ENCODE assay signal across 8 cellular contexts in the genomic region with DNA sequence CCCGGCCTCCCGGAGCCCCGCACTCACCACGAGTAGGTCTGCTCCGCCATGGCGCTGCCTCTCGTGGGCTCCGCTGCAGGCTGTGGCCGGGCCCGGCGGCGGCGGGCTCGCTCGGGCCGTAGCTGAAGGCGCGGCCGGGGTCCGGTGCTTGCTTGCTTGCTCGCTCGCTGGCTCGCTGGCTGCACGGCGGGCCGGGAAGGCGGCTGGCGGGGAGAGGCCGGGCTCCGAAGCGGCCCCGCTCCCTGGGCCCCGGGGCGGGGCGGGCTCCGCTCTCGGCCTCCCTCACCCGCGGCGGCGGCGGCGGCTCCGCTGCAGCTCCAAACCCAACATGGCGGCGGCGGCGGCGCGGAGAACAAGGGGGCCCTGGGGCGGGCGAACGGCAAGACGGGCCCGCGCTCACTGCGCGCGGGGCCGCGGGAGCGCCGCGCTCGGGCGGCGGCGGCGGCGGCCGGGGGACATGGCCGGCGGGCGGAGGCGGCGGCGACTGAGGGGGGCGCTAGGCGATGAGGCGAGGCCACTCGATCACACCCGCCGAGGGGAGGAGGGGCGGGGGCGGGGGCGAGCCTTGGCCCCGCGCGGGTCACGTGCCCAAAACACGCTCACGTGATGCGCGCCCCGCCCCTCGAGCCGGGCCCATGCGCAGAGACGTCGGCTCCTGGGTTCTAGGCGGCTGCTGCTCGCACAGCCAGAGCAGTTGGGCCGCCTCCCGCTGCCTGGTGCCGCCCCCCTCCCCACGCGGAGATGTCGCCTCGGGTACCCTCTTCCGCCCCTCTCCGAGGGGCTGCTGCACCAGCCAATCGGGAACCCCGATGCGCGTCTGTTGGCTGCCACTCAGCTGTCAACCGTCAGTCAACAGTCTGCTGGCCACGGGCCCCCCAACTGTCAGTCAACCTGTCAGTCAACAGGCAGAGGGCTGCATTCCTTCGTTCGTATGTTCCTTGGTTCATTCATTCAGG. TPM values are rescaled to one million over a fixed set of nuclear protein-coding genes. Genes with fewer than 3 reads are reported as not detected.
A peak's percentile ranks its signal among the peaks of the same experiment; 100 is the strongest.
DNase-seq lines count a peak whose midpoint lies in the region; ATAC-seq and TF ChIP-seq lines count a peak whose summit lies in the region.

Gene SPPL3 (minus strand): TSS at position 541 of the 956 bp plus-strand sequence. CDS start 491 bp downstream, at position 50.

- H3K4me3 ChIP-seq in heart right ventricle = peak within 1 kb of the TSS; percentile 82 to 98 (median 92)

- TF ChIP-seq CTCF in GM13976 (IDR thresholded peaks at IDR 0.05; ENCODE audit: borderline replicate concordance, control extremely low read depth, extremely low read depth, insufficient read depth, missing control alignments) = no peak
- TF ChIP-seq CTCF in heart right ventricle (IDR thresholded peaks at IDR 0.05) = peak in 2 of 9 donors; percentile 23 to 32
- TF ChIP-seq CTCF in type B pancreatic cell (conservative IDR thresholded peaks at IDR 0.05) = no peak

- DNase-seq in GM13976 (ENCODE audit: low spot score) = peak; percentile 96
- peak; percentile 93 for DNase-seq in NCI-H146 (lab: John Stamatoyannopoulos, UW)
- peak; percentile 65 for DNase-seq in amniotic epithelial cell (ENCODE audit: low read depth)
- DNase-seq in heart right ventricle = peak; percentile 93 to 95
- DNase-seq in posterior vena cava (ENCODE audit: low spot score) = peak; percentile 97
- DNase-seq in type B pancreatic cell (ENCODE audit: extremely low spot score, unreplicated experiment) = peak; percentile 96

- H3K27me3 ChIP-seq in heart right ventricle = no peaks in the 10 kb centered on the region

- in situ Hi-C loops in GM13976 (cut with MboI; ENCODE audit: low sequenced_read_pairs, unreplicated experiment) = no loop called here

- H3K27ac ChIP-seq in heart right ventricle = peak within 1 kb of the TSS; percentile 80 to 94 (median 88)

- no peaks in the 10 kb centered on the region for H3K9me3 ChIP-seq in heart right ventricle

- intact Hi-C loops in heart right ventricle (cut with DNase I) (loop anchor here in 4 of 10 donors (2.0 to 10.0 kb wide), 6 partner anchors 47 to 179 kb away; partner anchors contain the start of gene ACADS (in 1 of the 4)), posterior vena cava (cut with DNase I) (no loop called here)

- H3K27me3 Mint-ChIP-seq in T-helper 1 cell treated with Interleukin-12 subunit alpha and Interleukin-12 subunit beta and Interleukin-4 antibody, amounts not matched to agents 30 μg/mL and 1 μg/mL, for 36 hours (ENCODE audit: low read depth) = no peaks in the 10 kb centered on the region
- H3K27me3 Mint-ChIP-seq in type B pancreatic cell = no peaks in the 10 kb centered on the region

- peak within 1 kb of the TSS; percentile 99 for H3K4me3 Mint-ChIP-seq in T-helper 1 cell treated with Interleukin-12 subunit alpha and Interleukin-12 subunit beta and Interleukin-4 antibody, amounts not matched to agents 30 μg/mL and 1 μg/mL, for 36 hours
- peak within 1 kb of the TSS; percentile 100 for H3K4me3 Mint-ChIP-seq in type B pancreatic cell

- H3K36me3 ChIP-seq in heart right ventricle = peaks cover 0 to 10% (median 0%) of the 10 kb centered on the region in 9 donors

- no peaks in the 10 kb centered on the region for H3K9me3 Mint-ChIP-seq in T-helper 1 cell treated with Interleukin-12 subunit alpha and Interleukin-12 subunit beta and Interleukin-4 antibody, amounts not matched to agents 30 μg/mL and 1 μg/mL, for 36 hours
- no peaks in the 10 kb centered on the region for H3K9me3 Mint-ChIP-seq in type B pancreatic cell

- peak within 1 kb of the TSS; percentile 91 for H3K27ac Mint-ChIP-seq in T-helper 1 cell treated with Interleukin-12 subunit alpha and Interleukin-12 subunit beta and Interleukin-4 antibody, amounts not matched to agents 30 μg/mL and 1 μg/mL, for 36 hours
- peak within 1 kb of the TSS; percentile 94 for H3K27ac Mint-ChIP-seq in type B pancreatic cell

- peaks cover 0 to 44% (median 31%) of the 10 kb centered on the region in 9 donors for H3K4me1 ChIP-seq in heart right ventricle

- peaks cover 6% of the 10 kb centered on the region for H3K36me3 Mint-ChIP-seq in T-helper 1 cell treated with Interleukin-12 subunit alpha and Interleukin-12 subunit beta and Interleukin-4 antibody, amounts not matched to agents 30 μg/mL and 1 μg/mL, for 36 hours (ENCODE audit: low read depth)
- peaks cover 24% of the 10 kb centered on the region for H3K36me3 Mint-ChIP-seq in type B pancreatic cell

- H3K4me1 Mint-ChIP-seq in T-helper 1 cell treated with Interleukin-12 subunit alpha and Interleukin-12 subunit beta and Interleukin-4 antibody, amounts not matched to agents 30 μg/mL and 1 μg/mL, for 36 hours (ENCODE audit: low read depth) = peaks cover 27% of the 10 kb centered on the region
- H3K4me1 Mint-ChIP-seq in type B pancreatic cell (ENCODE audit: unreplicated experiment) = peaks cover 21% of the 10 kb centered on the region

- ATAC-seq in HG02870 (IDR thresholded peaks at IDR 0.05; ENCODE audit: unreplicated experiment) (peak; percentile 64), heart right ventricle (peak; percentile 94 to 97 (median 95))

- 0 to 1% methylated on average over 79 to 113 of the region's 119 CpGs for WGBS in heart right ventricle, 2 donors

RNA-seq across cellular contexts. Expression of gene SPPL3, which starts in this region (rescaled TPM):
- 10 to 100 TPM; 26.6 to 45.0 (median 36.2) TPM for total RNA-seq in heart right ventricle
- 10 to 100 TPM in 1 of 2 donors, 1 to 10 TPM in 1; 9.7 to 12.3 TPM for polyA plus RNA-seq in heart right ventricle
- total RNA-seq in posterior vena cava = 10 to 100 TPM; 31.6 TPM
- total RNA-seq in type B pancreatic cell (ENCODE audit: low replicate concordance) = 67.6 and 67.7 TPM in 2 replicates

Comparison
In these comparisons a context has a peak if more than half of its experiments do, and no peak if none do; other contexts are left out.
1. Peak in every context shown above with its lines: DNase-seq, ATAC-seq, H3K4me3 ChIP-seq and H3K27ac ChIP-seq.